Comparison of ENCODE assay signal across 12 cellular contexts in the genomic region with DNA sequence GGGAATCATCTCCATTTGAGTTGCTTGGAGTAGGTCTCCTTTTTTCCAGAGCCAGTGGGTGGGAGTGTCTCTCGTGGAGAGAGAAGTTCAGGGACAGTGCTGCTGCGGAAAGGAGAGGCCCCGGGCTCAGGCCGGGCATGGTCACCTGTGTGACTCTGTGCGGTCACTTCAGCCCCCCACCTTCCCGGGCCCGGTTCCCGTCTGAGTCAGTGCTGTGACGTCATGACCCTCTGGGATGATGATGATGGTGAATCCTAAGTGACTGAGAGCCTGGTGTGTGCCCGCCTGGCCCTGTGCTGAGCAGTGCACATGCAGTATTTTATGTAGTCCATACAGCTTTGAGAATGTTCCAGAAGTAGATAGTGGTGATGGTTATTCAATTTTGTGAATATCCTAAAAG. TPM values are rescaled to one million over a fixed set of nuclear protein-coding genes. Genes with fewer than 3 reads are reported as not detected.
DNase-seq lines count a peak whose midpoint lies in the region; ATAC-seq and TF ChIP-seq lines count a peak whose summit lies in the region.
"Had no signal": no experiment of that assay in that cellular context is flagged by ENCODE, and none has a peak within 500 bp of the region (broad histone marks: within the 10 kb centered on the region; RNA-seq: fewer than 3 reads in every experiment).

No MANE protein-coding gene starts in this region.

- peaks cover 95% of the 10 kb centered on the region for H3K36me3 Mint-ChIP-seq in Caco-2 (ENCODE audit: insufficient read depth, unreplicated experiment)

- DNase-seq in Caco-2 (no peak), RWPE2 (ENCODE audit: low spot score) (no peak), epithelial cell of prostate (ENCODE audit: low read depth, low spot score) (no peak), gastrocnemius medialis (no peak), RPMI8226 (no peak), smooth muscle cell (lab: John Stamatoyannopoulos, UW; ENCODE audit: unreplicated experiment) (no peak), SIG-M5 (lab: John Stamatoyannopoulos, UW) (no peak)
- DNase-seq: aorta, DMS 273 treated with DMSO at 0.1 percent for 48 hours, NCI-H187 treated with DMSO at 0.1 percent for 48 hours had no signal

- H3K27me3 ChIP-seq in Caco-2 (replicated peaks; ENCODE audit: control insufficient read depth, insufficient read depth, low read length) (no peaks in the 10 kb centered on the region), RWPE2 (ENCODE audit: insufficient read depth, poor library complexity, severe bottlenecking) (no peaks in the 10 kb centered on the region), gastrocnemius medialis (no peaks in the 10 kb centered on the region), smooth muscle cell (ENCODE audit: low read depth) (no peaks in the 10 kb centered on the region)

- H3K9me3 Mint-ChIP-seq in Caco-2 (ENCODE audit: unreplicated experiment) = no peaks in the 10 kb centered on the region

- H3K4me1 Mint-ChIP-seq in Caco-2 (ENCODE audit: low read depth, unreplicated experiment) = peaks cover 23% of the 10 kb centered on the region

- H3K9me3 ChIP-seq in Caco-2 = no peaks in the 10 kb centered on the region
- H3K9me3 ChIP-seq in RWPE2 (ENCODE audit: severe bottlenecking) = no peaks in the 10 kb centered on the region
- H3K9me3 ChIP-seq in gastrocnemius medialis = no peaks in the 10 kb centered on the region
- no peaks in the 10 kb centered on the region for H3K9me3 ChIP-seq in smooth muscle cell (replicated peaks; ENCODE audit: low read depth)

- in situ Hi-C loops in gastrocnemius medialis (cut with MboI; ENCODE audit: low sequenced_read_pairs in 4 of 4) = loop anchor here in 3 of 4 donors (5.0 to 10.0 kb wide), 2 partner anchors 51 to 58 kb away; partner anchors contain the start of gene FOXK1 (in 2 of the 3)

- TF ChIP-seq POLR2A in gastrocnemius medialis (IDR thresholded peaks at IDR 0.05) = no peak

- H3K36me3 ChIP-seq in Caco-2 (ENCODE audit: control insufficient read depth, insufficient read depth, low read length) = peaks cover 5% of the 10 kb centered on the region
- peaks cover 44% of the 10 kb centered on the region for H3K36me3 ChIP-seq in RWPE2 (ENCODE audit: low read depth)
- H3K36me3 ChIP-seq in gastrocnemius medialis = peaks cover 0 to 14% of the 10 kb centered on the region in 2 donors
- H3K36me3 ChIP-seq in smooth muscle cell (ENCODE audit: low read depth) = no peaks in the 10 kb centered on the region

- no peak overlapping the region for H3K4me3 Mint-ChIP-seq in Caco-2 (ENCODE audit: unreplicated experiment)

- H4K20me1 ChIP-seq in smooth muscle cell (ENCODE audit: low read depth) = no peaks in the 10 kb centered on the region

- H3K27ac Mint-ChIP-seq in Caco-2 (ENCODE audit: unreplicated experiment) = peak overlapping the region; percentile 84

- WGBS in smooth muscle cell (ENCODE audit: low lambda C conversion rate) = 93% methylated on average over 10 of the region's 10 CpGs

- POLR2A ChIA-PET in Caco-2 (lab: Charles Lee) = no interaction called here

- intact Hi-C loops in Caco-2 (cut with micrococcal nuclease; ENCODE audit: unreplicated experiment) (no loop called here), gastrocnemius medialis (cut with DNase I; ENCODE audit: low total_unique reads) (no loop called here)

- H3K4me1 ChIP-seq in Caco-2 = peaks cover 38% of the 10 kb centered on the region
- peaks cover 26% of the 10 kb centered on the region for H3K4me1 ChIP-seq in RWPE2 (ENCODE audit: insufficient read depth, poor library complexity, severe bottlenecking)
- peaks cover 47 to 54% of the 10 kb centered on the region in 2 donors for H3K4me1 ChIP-seq in gastrocnemius medialis
- H3K4me1 ChIP-seq in smooth muscle cell (ENCODE audit: low read depth) = peaks cover 40% of the 10 kb centered on the region

- no TSS peak for BruUV-seq in Caco-2 (replicated peaks; lab: Mats Ljungman, UMichigan)

- no peak overlapping the region for H3K9ac ChIP-seq in smooth muscle cell (ENCODE audit: low read depth)

- peaks cover 35% of the 10 kb centered on the region for H3F3A ChIP-seq in smooth muscle cell (ENCODE audit: low read depth)

- H3K4me2 ChIP-seq in smooth muscle cell = no peak overlapping the region

- CTCF ChIA-PET in Caco-2 (lab: Charles Lee) = no interaction called here

- H3K4me3 ChIP-seq in Caco-2 (ENCODE audit: low read depth, low read length) = no peak overlapping the region
- H3K4me3 ChIP-seq in RWPE2 (ENCODE audit: severe bottlenecking) = no peak overlapping the region
- no peak overlapping the region for H3K4me3 ChIP-seq in gastrocnemius medialis
- H3K4me3 ChIP-seq in smooth muscle cell = no peak overlapping the region
- H3K4me3 ChIP-seq: GM12878 had no signal

- peaks cover 45% of the 10 kb centered on the region for H3K79me2 ChIP-seq in smooth muscle cell (ENCODE audit: low read depth)

- no peaks in the 10 kb centered on the region for H3K27me3 Mint-ChIP-seq in Caco-2 (ENCODE audit: insufficient read depth, unreplicated experiment)

- no peak for TF ChIP-seq CTCF in Caco-2 (IDR thresholded peaks at IDR 0.05; ENCODE audit: insufficient read depth in 1 of 2, low read depth in 1 of 2, low read length in 1 of 2, severe bottlenecking in 1 of 2, unreplicated experiment in 1 of 2)
- TF ChIP-seq CTCF in RWPE2 (IDR thresholded peaks at IDR 0.05; ENCODE audit: poor library complexity, severe bottlenecking) = no peak
- TF ChIP-seq CTCF in gastrocnemius medialis (IDR thresholded peaks at IDR 0.05 in 4 of 5, conservative IDR thresholded peaks at IDR 0.05 in 1 of 5) = no peak
- no peak for TF ChIP-seq CTCF in smooth muscle cell (IDR thresholded peaks at IDR 0.05; ENCODE audit: borderline replicate concordance, insufficient read depth, poor library complexity, severe bottlenecking)

- peak overlapping the region; percentile 94 for H3K27ac ChIP-seq in RWPE2 (ENCODE audit: poor library complexity, severe bottlenecking)
- peak overlapping the region; percentile 98 for H3K27ac ChIP-seq in epithelial cell of prostate
- peak overlapping the region; percentile 88 to 94 (median 92) for H3K27ac ChIP-seq in gastrocnemius medialis
- no peak overlapping the region for H3K27ac ChIP-seq in smooth muscle cell (ENCODE audit: low read depth)

- no peak overlapping the region for H2AFZ ChIP-seq in smooth muscle cell (ENCODE audit: low read depth)

- no peak for ATAC-seq in RWPE2 (ENCODE audit: low read depth)
- ATAC-seq in gastrocnemius medialis = no peak
- no peak for ATAC-seq in GM18498 (IDR thresholded peaks at IDR 0.05; ENCODE audit: unreplicated experiment)
- ATAC-seq: GM12878 had no signal

RNA-seq across cellular contexts. Expression of gene AP5Z1, which starts 32.6 kb away (rescaled TPM):
- total RNA-seq in Caco-2 (2022) = 64.7 and 66.8 TPM in 2 replicates
- total RNA-seq in gastrocnemius medialis = 10 to 100 TPM; 10.2 to 18.1 (median 14.6) TPM
- 16.6 and 24.6 TPM in 2 replicates for total RNA-seq in smooth muscle cell
- 37.6 and 48.2 TPM in 2 replicates for polyA plus RNA-seq in smooth muscle cell
